In genomic region chr12:50960130-50960529, GRCh38 we compare ENCODE assay signal across 26 cellular contexts. TPM values are rescaled to one million over a fixed set of nuclear protein-coding genes. Genes with fewer than 3 reads are reported as not detected.
DNase-seq lines count a peak whose midpoint lies in the region; ATAC-seq and TF ChIP-seq lines count a peak whose summit lies in the region.
"Had no signal": no experiment of that assay in that cellular context is flagged by ENCODE, and none has a peak within 500 bp of the region (broad histone marks: within the 10 kb centered on the region; RNA-seq: fewer than 3 reads in every experiment).

No MANE protein-coding gene starts in this region.

- H3K4me3 Mint-ChIP-seq in activated T-cell treated with anti-CD3 and anti-CD28 coated beads, Interleukin-2, amount 50 U/mL, for 24 hours = no peak overlapping the region
- H3K4me3 Mint-ChIP-seq: activated naive CD8-positive, alpha-beta T cell; T-cell had no signal

- H3K27me3 ChIP-seq in GM23248 (replicated peaks; ENCODE audit: insufficient read depth) = no peaks in the 10 kb centered on the region
- H3K27me3 ChIP-seq in adipocyte (replicated peaks; ENCODE audit: control insufficient read depth, insufficient read depth, low read length) = no peaks in the 10 kb centered on the region
- H3K27me3 ChIP-seq: foreskin keratinocyte had no signal

- DNase-seq in AG10803 (ENCODE audit: low read depth) (peak; percentile 16), GM23248 (peak; percentile 8), adipocyte (ENCODE audit: low read depth) (peak; percentile 16), fibroblast of the aortic adventitia (ENCODE audit: low read depth) (peak; percentile 22), GDM1 (lab: John Stamatoyannopoulos, UW) (no peak)
- no peak for DNase-seq in stimulated activated CD4-positive, alpha-beta T cell treated with anti-CD3 and anti-CD28 coated beads, Interleukin-4, amount 100 ng/mL, for 1 hour
- no peak for DNase-seq in activated T-cell treated with anti-CD3 and anti-CD28 coated beads, Interleukin-2, amount 50 U/mL, for 24 hours
- DNase-seq: central memory CD4-positive, alpha-beta T cell; foreskin keratinocyte; lower lobe of right lung; NCI-H1092 treated with DMSO at 0.1 percent for 48 hours; NCI-H1930; NCI-H345; PC-3; Right ventricle myocardium superior; T-cell had no signal

- H3K27ac ChIP-seq in GM23248 = no peak overlapping the region
- H3K27ac ChIP-seq: foreskin keratinocyte, lower lobe of right lung, prostate gland, thoracic aorta had no signal

- H3K9ac ChIP-seq in GM23248 = no peak overlapping the region
- H3K9ac ChIP-seq in adipocyte (ENCODE audit: low read length) = no peak overlapping the region

- H4K20me1 ChIP-seq in GM23248 (ENCODE audit: insufficient read depth) = no peaks in the 10 kb centered on the region

- no peak overlapping the region for H3K4me2 ChIP-seq in GM23248 (ENCODE audit: unreplicated experiment)

- in situ Hi-C loops in GM23248 (cut with MboI) = no loop called here

- no peaks in the 10 kb centered on the region for H3K9me3 Mint-ChIP-seq in activated T-cell treated with anti-CD3 and anti-CD28 coated beads, Interleukin-2, amount 50 U/mL, for 24 hours
- H3K9me3 Mint-ChIP-seq: activated T-helper 2 cell treated with anti-CD3 and anti-CD28 coated beads, Interferon-gamma antibody, Interleukin-2, Interleukin-4, amounts not matched to agents 10 μg/mL and 5 μg/mL and 100 μg/mL, durations not matched to agents 14 hours and 24 hours and 36 hours; T-cell had no signal

- TF ChIP-seq CTCF in AG10803 (conservative IDR thresholded peaks at IDR 0.05; ENCODE audit: low read length) (no peak), fibroblast of the aortic adventitia (IDR thresholded peaks at IDR 0.05; ENCODE audit: insufficient read depth, low read length) (no peak)

- no peaks in the 10 kb centered on the region for H3K36me3 Mint-ChIP-seq in activated T-cell treated with anti-CD3 and anti-CD28 coated beads, Interleukin-2, amount 50 U/mL, for 24 hours (ENCODE audit: low read depth)

- no peak overlapping the region for H2AFZ ChIP-seq in GM23248

- H3K4me1 ChIP-seq in GM23248 (ENCODE audit: insufficient read depth) (no peaks in the 10 kb centered on the region), adipocyte (ENCODE audit: control insufficient read depth, insufficient read depth, low read length) (peaks cover 4% of the 10 kb centered on the region)
- H3K4me1 ChIP-seq: foreskin keratinocyte, lower lobe of right lung, prostate gland had no signal

- no peaks in the 10 kb centered on the region for H3K79me2 ChIP-seq in GM23248 (ENCODE audit: insufficient read depth)

- H3K36me3 ChIP-seq in GM23248 (ENCODE audit: low read depth) (no peaks in the 10 kb centered on the region), adipocyte (ENCODE audit: control insufficient read depth, insufficient read depth, low read length, severe bottlenecking) (no peaks in the 10 kb centered on the region)
- H3K36me3 ChIP-seq: lower lobe of right lung, prostate gland, thoracic aorta had no signal

- H3K27me3 Mint-ChIP-seq in activated T-cell treated with anti-CD3 and anti-CD28 coated beads, Interleukin-2, amount 50 U/mL, for 24 hours = no peaks in the 10 kb centered on the region
- H3K27me3 Mint-ChIP-seq: activated naive CD8-positive, alpha-beta T cell; T-cell had no signal

- ATAC-seq in GM21423 (IDR thresholded peaks at IDR 0.05; ENCODE audit: unreplicated experiment) = no peak
- ATAC-seq: foreskin keratinocyte, GM12878, PC-3, T-cell had no signal

- no peaks in the 10 kb centered on the region for H3K9me2 ChIP-seq in GM23248 (ENCODE audit: insufficient read depth)

- no peak overlapping the region for H3K4me3 ChIP-seq in AG10803 (ENCODE audit: low read length)
- no peak overlapping the region for H3K4me3 ChIP-seq in GM23248
- no peak overlapping the region for H3K4me3 ChIP-seq in adipocyte (ENCODE audit: low read length)
- no peak overlapping the region for H3K4me3 ChIP-seq in fibroblast of the aortic adventitia (ENCODE audit: low read depth, low read length)
- H3K4me3 ChIP-seq: GM12878, lower lobe of right lung, prostate gland, thoracic aorta had no signal

- H3K4me1 Mint-ChIP-seq in activated T-cell treated with anti-CD3 and anti-CD28 coated beads, Interleukin-2, amount 50 U/mL, for 24 hours (ENCODE audit: low read depth) = peaks cover 5% of the 10 kb centered on the region

- H3K27ac Mint-ChIP-seq in activated T-cell treated with anti-CD3 and anti-CD28 coated beads, Interleukin-2, amount 50 U/mL, for 24 hours = no peak overlapping the region
- H3K27ac Mint-ChIP-seq: activated T-helper 2 cell treated with anti-CD3 and anti-CD28 coated beads, Interferon-gamma antibody, Interleukin-2, Interleukin-4, amounts not matched to agents 10 μg/mL and 5 μg/mL and 100 μg/mL, durations not matched to agents 14 hours and 24 hours and 36 hours; T-cell had no signal

- H3K9me3 ChIP-seq in GM23248 (ENCODE audit: low read depth) (no peaks in the 10 kb centered on the region), adipocyte (ENCODE audit: control insufficient read depth, low read length) (no peaks in the 10 kb centered on the region)
- H3K9me3 ChIP-seq: lower lobe of right lung, prostate gland, thoracic aorta had no signal

- no peaks in the 10 kb centered on the region for H3F3A ChIP-seq in GM23248 (ENCODE audit: insufficient read depth)

RNA-seq across cellular contexts. Expression of gene HIGD1C, which starts 7.8 kb away (rescaled TPM):
- total RNA-seq in GM23248 (2014; rRNA removed; shearing (Covaris generic)) = not detected in 2 replicates
- polyA plus RNA-seq in GM23248 (2016; fragmentation: Nextera tagmentation; extraction: Ambion mirVana) = not detected in 2 replicates
- total RNA-seq in fibroblast of the aortic adventitia (ENCODE audit: low replicate concordance) = not detected in 2 replicates
- total RNA-seq: activated T-helper 2 cell treated with anti-CD3 and anti-CD28 coated beads, Interferon-gamma antibody, Interleukin-2, Interleukin-4, amounts not matched to agents 10 μg/mL and 5 μg/mL and 100 μg/mL, durations not matched to agents 14 hours and 24 hours and 36 hours; dermis microvascular lymphatic vessel endothelial cell; endothelial cell of umbilical vein; foreskin keratinocyte; GM12878; lower lobe of right lung; PC-3; prostate gland; Right ventricle myocardium superior; T-cell; thoracic aorta had no signal
- polyA plus RNA-seq: AG04450, endothelial cell of umbilical vein, foreskin keratinocyte, GM12878, keratinocyte had no signal

Comparison
In these comparisons a context has a peak if more than half of its experiments do, and no peak if none do; other contexts are left out.
1. DNase-seq: peak in AG10803 (single experiment), GM23248 (single experiment), adipocyte (single experiment) and fibroblast of the aortic adventitia (single experiment); none in stimulated activated CD4-positive, alpha-beta T cell treated with anti-CD3 and anti-CD28 coated beads, Interleukin-4, amount 100 ng/mL, for 1 hour (single experiment), GDM1 (single experiment) and activated T-cell treated with anti-CD3 and anti-CD28 coated beads, Interleukin-2, amount 50 U/mL, for 24 hours (single experiment).